Comparison of ENCODE assay signal across 22 cellular contexts in the genomic region with DNA sequence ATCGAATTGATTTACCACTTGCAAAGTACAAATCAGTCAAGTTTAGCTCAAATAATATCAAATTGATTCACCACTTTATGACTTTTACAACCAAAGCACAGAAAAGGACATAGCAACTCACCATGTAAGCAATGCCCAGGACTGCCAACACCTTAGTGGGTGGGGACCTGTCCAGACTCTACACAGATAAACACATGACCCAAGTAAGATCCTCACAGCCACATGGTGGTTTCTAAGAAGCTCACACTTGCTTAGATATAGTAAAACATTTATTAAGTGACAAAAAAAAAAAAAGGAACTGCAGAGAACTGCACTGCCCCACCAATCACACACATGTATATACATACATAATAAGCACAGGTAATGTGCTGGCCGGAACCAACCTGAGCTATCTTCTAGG.
"Had no signal": no experiment of that assay in that cellular context is flagged by ENCODE, and none has a peak within 500 bp of the region (broad histone marks: within the 10 kb centered on the region; RNA-seq: fewer than 3 reads in every experiment).

No MANE protein-coding gene starts in this region.

- ATAC-seq: K562, Panc1, SK-N-SH treated with all-trans-retinoic acid at 6 μM for 48 hours had no signal

- H3K9me3 ChIP-seq: SJCRH30 had no signal

- H3K27ac Mint-ChIP-seq: IgD-negative memory B cell had no signal

- H3K4me3 ChIP-seq: K562, SJCRH30 had no signal

- FAIRE-seq: K562 had no signal

- H3K27me3 Mint-ChIP-seq: IgD-negative memory B cell had no signal

- H3K9ac ChIP-seq: KMS-11 had no signal

- DNase-seq: Kasumi-1, MM.1S, NCI-H1092 treated with DMSO at 0.1 percent for 48 hours, NCI-H1436, NCI-H187, NCI-H2029, NCI-H2081 treated with DMSO at 0.1 percent for 48 hours, NCI-H2171, NCI-H226, NCI-H446, NCI-H510A, NCI-H524 treated with DMSO at 0.1 percent for 48 hours, NCI-H69, NCI-H774, SHP77, SJCRH30 had no signal

- H3K4me1 Mint-ChIP-seq: IgD-negative memory B cell had no signal

- H3K4me3 Mint-ChIP-seq: IgD-negative memory B cell had no signal

- H3K4me2 ChIP-seq: KMS-11 had no signal

- H3K27ac ChIP-seq: KMS-11, RWPE1 had no signal

- H3K27me3 ChIP-seq: SJCRH30 had no signal

- H3K9me3 Mint-ChIP-seq: IgD-negative memory B cell had no signal
